2 cellular contexts compared by ENCODE assay signal in genomic region chr17:57092779-57093178, GRCh38.
TF ChIP-seq lines count a peak whose summit lies in the region.

No MANE protein-coding gene starts in this region.

TF ChIP-seq in WTC11, 78 proteins besides CTCF, POLR2A, EP300 and RAD21:
- TF ChIP-seq, protein P1, sequence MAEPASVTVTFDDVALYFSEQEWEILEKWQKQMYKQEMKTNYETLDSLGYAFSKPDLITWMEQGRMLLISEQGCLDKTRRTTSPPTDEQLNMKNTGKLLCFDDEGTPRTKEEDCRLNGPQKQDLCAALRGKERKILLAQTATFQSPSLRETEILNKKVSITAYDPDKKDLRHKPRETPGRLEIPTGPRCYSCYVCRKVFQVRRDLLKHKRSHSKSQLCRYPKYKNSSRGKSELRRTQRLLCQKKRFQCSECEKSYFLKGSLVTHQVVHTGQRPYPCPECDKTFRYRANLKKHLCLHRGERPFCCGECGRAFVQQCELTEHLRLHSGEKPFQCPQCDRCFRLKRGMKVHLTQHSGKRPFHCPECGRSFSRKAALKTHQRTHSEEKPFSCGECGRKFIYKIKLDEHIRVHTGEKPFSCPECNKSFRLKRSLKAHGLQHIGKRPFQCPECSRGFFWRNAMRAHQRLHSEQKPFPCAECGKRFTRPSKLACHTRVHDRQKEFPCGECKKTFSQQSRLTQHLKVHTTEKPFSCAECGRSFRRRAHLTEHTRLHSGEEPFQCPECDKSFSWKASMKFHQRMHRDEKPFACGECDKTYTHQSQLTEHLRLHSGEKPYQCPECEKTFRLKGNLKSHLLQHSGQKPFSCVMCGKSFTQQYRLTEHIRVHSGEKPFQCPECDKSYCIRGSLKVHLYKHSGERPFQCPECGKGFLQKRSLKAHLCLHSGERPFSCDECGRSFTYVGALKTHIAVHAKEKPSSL (CRISPR knock-in tag; conservative IDR thresholded peaks at IDR 0.05): no peak
- TF ChIP-seq ZBTB43 (CRISPR knock-in tag; IDR thresholded peaks at IDR 0.05) (no peak), ZNF317 (CRISPR knock-in tag; IDR thresholded peaks at IDR 0.05; ENCODE audit: borderline replicate concordance, low read depth) (no peak), ATF2 (CRISPR knock-in tag; IDR thresholded peaks at IDR 0.05; ENCODE audit: borderline replicate concordance, low read depth) (no peak)

TF ChIP-seq in H1, 55 proteins besides CTCF, POLR2A, EP300 and RAD21:
- TF ChIP-seq, protein P2, sequence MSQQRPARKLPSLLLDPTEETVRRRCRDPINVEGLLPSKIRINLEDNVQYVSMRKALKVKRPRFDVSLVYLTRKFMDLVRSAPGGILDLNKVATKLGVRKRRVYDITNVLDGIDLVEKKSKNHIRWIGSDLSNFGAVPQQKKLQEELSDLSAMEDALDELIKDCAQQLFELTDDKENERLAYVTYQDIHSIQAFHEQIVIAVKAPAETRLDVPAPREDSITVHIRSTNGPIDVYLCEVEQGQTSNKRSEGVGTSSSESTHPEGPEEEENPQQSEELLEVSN (IDR thresholded peaks at IDR 0.05): no peak
- no peak for TF ChIP-seq HDAC2 (IDR thresholded peaks at IDR 0.05; ENCODE audit: borderline replicate concordance in 1 of 2, low read depth in 2 of 2, low read length in 2 of 2)
- TF ChIP-seq SP1 (IDR thresholded peaks at IDR 0.05; ENCODE audit: low read depth, low read length): no peak
- no peak for TF ChIP-seq NRF1 (IDR thresholded peaks at IDR 0.05; ENCODE audit: low read depth, low read length)
- no peak for TF ChIP-seq BRCA1 (IDR thresholded peaks at IDR 0.05; ENCODE audit: low read depth, low read length)
- TF ChIP-seq SAP30 (IDR thresholded peaks at IDR 0.05; ENCODE audit: insufficient read depth, insufficient replicate concordance, low read length): no peak
- TF ChIP-seq CTBP2 (IDR thresholded peaks at IDR 0.05; ENCODE audit: borderline replicate concordance, insufficient read depth, insufficient read length, low read length): no peak
- no peak for TF ChIP-seq CREB1 (IDR thresholded peaks at IDR 0.05)
- no peak for TF ChIP-seq GTF2F1 (IDR thresholded peaks at IDR 0.05; ENCODE audit: borderline replicate concordance, low read depth, low read length)
- TF ChIP-seq ASH2L (IDR thresholded peaks at IDR 0.05; ENCODE audit: low read length): no peak
- TF ChIP-seq, protein P3, sequence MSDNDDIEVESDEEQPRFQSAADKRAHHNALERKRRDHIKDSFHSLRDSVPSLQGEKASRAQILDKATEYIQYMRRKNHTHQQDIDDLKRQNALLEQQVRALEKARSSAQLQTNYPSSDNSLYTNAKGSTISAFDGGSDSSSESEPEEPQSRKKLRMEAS (IDR thresholded peaks at IDR 0.05): no peak
- no peak for TF ChIP-seq YY1 (IDR thresholded peaks at IDR 0.05; ENCODE audit: low read depth, low read length)
- TF ChIP-seq CHD2 (IDR thresholded peaks at IDR 0.05; ENCODE audit: low read length): no peak
- no peak for TF ChIP-seq RBBP5 (IDR thresholded peaks at IDR 0.05; ENCODE audit: borderline replicate concordance, low read depth, low read length)
- TF ChIP-seq POU5F1 (IDR thresholded peaks at IDR 0.05; ENCODE audit: low read depth, low read length): no peak
- no peak for TF ChIP-seq SP2 (IDR thresholded peaks at IDR 0.05; ENCODE audit: low read length)
- TF ChIP-seq CHD1 (IDR thresholded peaks at IDR 0.05; ENCODE audit: low read depth, low read length): no peak
- TF ChIP-seq TAF1 (IDR thresholded peaks at IDR 0.05; ENCODE audit: low read depth, low read length): no peak
